Comparison of ENCODE assay signal across 17 cellular contexts in the genomic region with DNA sequence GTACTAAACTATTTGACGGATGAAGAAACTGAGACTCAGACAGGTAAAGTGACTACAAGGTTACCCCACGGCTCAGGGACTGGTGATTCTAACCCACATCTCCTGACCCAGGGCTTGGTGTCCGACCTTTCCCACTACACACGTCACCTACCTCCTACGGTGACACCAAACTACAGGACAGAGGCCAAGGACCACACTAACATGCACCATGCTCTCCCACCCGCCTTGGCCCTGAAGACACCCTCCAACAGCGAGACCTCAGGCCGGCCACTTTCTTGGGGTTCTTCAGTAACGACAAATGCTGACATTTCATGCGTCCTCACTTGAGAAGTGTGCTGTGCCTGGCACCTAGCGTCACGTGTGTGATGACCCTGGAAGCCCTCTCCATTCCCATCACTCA.
"Had no signal": no experiment of that assay in that cellular context is flagged by ENCODE, and none has a peak within 500 bp of the region (broad histone marks: within the 10 kb centered on the region; RNA-seq: fewer than 3 reads in every experiment).

No MANE protein-coding gene starts in this region.

- H3K27me3 ChIP-seq: brain microvascular endothelial cell, esophagus muscularis mucosa, ovary had no signal

- H3K9ac ChIP-seq: SK-N-SH had no signal

- H3K9me3 ChIP-seq: esophagus muscularis mucosa, ovary, SK-N-SH had no signal

- H3K9me3 Mint-ChIP-seq: activated naive CD4-positive, alpha-beta T cell treated with anti-CD3 and anti-CD28 coated beads for 36 hours; activated T-helper 17 cell treated with anti-CD3 and anti-CD28 coated beads, Interleukin-2, amount 50 U/mL, for 72 hours; type B pancreatic cell had no signal

- H3K27ac ChIP-seq: brain microvascular endothelial cell, ovary had no signal

- H3K4me2 ChIP-seq: SK-N-SH had no signal

- H3K36me3 ChIP-seq: ovary had no signal

- ATAC-seq: activated T-helper 17 cell treated with anti-CD3 and anti-CD28 coated beads, Interleukin-2, amount 50 U/mL, for 72 hours; left colon had no signal

- H3K4me3 ChIP-seq: esophagus muscularis mucosa, ovary, skin epidermis had no signal

- DNase-seq: activated CD4-positive, alpha-beta T cell treated with anti-CD3 and anti-CD28 coated beads, Interleukin-2, amount 50 U/mL, for 1 hour; activated naive CD4-positive, alpha-beta T cell treated with anti-CD3 and anti-CD28 coated beads for 36 hours; activated T-cell treated with anti-CD3 and anti-CD28 coated beads for 4 hours; amniotic stem cell; brain microvascular endothelial cell; cerebellar nuclear complex; glutamatergic neuron; left colon; ovary; SK-N-SH; T-helper 1 cell had no signal

- H3K4me3 Mint-ChIP-seq: activated naive CD4-positive, alpha-beta T cell treated with anti-CD3 and anti-CD28 coated beads for 36 hours; activated T-helper 17 cell treated with anti-CD3 and anti-CD28 coated beads, Interleukin-2, amount 50 U/mL, for 72 hours; memory B cell; type B pancreatic cell had no signal

- H3K27me3 Mint-ChIP-seq: activated T-helper 17 cell treated with anti-CD3 and anti-CD28 coated beads, Interleukin-2, amount 50 U/mL, for 72 hours; memory B cell; type B pancreatic cell had no signal

- FAIRE-seq: endometrium had no signal

- H3K27ac Mint-ChIP-seq: activated naive CD4-positive, alpha-beta T cell treated with anti-CD3 and anti-CD28 coated beads for 36 hours; activated T-helper 17 cell treated with anti-CD3 and anti-CD28 coated beads, Interleukin-2, amount 50 U/mL, for 72 hours; memory B cell; type B pancreatic cell had no signal
